1 cellular context compared by ENCODE assay signal in the genomic region with DNA sequence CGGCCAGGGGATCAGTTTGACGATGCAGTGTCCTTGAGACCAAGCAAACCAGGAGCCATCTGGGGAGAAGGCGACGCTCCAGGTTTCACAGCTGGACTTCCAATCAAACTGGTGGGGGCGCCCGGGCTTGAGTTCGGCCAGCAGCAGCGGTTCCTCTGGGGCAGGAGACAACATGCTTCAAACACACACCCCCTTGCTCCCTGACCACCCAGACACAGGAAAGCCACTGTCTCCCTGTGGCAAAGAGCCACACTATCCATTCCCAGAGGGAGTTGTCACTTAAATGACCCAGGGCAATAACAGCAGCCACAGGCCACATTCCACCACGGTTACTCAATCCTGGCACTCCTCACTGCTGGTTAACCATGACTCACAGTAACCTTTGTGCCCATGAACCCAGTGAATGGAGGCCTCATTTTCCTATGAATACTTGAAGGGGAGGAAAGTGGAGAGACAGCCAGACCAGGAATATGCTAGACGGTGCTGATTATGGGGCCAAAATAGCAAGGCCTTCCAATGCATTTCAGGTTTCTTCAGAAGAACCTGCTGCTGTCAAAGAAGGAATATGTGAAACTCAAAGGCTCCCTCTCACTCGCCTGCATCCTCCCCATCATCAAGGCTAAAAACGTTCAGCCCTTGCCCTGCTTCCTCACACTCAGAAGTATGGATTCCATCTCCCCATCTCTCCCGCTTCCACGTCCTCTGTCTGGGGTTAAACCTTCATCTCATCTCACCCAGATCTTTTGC.
TF ChIP-seq lines count a peak whose summit lies in the region.

No MANE protein-coding gene starts in this region.

TF ChIP-seq in IMR-90, 13 proteins besides CTCF, POLR2A, EP300 and RAD21 (continued from another document):
- TF ChIP-seq BHLHE40 (IDR thresholded peaks at IDR 0.05; ENCODE audit: low read depth, low read length) (peak; percentile 71), CEBPB (IDR thresholded peaks at IDR 0.05; ENCODE audit: low read depth, low read length) (peak; percentile 91), FOS (IDR thresholded peaks at IDR 0.05; ENCODE audit: low read depth, low read length) (peak; percentile 95), ELK1 (IDR thresholded peaks at IDR 0.05; ENCODE audit: borderline replicate concordance, low read depth, low read length) (no peak), RCOR1 (IDR thresholded peaks at IDR 0.05; ENCODE audit: insufficient replicate concordance, low read length) (peak; percentile 90), NFE2L2 (IDR thresholded peaks at IDR 0.05; ENCODE audit: low read depth, low read length) (peak; percentile 44; the same call in 1 of the 2 replicates), MXI1 (IDR thresholded peaks at IDR 0.05; ENCODE audit: borderline replicate concordance, low read depth, low read length) (0 out of 2 replicates have a peak, but pooled peaks have one; percentile 50), CHD1 (IDR thresholded peaks at IDR 0.05; ENCODE audit: low read depth, low read length) (no peak), MAZ (IDR thresholded peaks at IDR 0.05; ENCODE audit: borderline replicate concordance, low read depth, low read length) (no peak; the same call in 1 of the 2 replicates)
